ENCODE assay signal across 8 cellular contexts in the genomic region with DNA sequence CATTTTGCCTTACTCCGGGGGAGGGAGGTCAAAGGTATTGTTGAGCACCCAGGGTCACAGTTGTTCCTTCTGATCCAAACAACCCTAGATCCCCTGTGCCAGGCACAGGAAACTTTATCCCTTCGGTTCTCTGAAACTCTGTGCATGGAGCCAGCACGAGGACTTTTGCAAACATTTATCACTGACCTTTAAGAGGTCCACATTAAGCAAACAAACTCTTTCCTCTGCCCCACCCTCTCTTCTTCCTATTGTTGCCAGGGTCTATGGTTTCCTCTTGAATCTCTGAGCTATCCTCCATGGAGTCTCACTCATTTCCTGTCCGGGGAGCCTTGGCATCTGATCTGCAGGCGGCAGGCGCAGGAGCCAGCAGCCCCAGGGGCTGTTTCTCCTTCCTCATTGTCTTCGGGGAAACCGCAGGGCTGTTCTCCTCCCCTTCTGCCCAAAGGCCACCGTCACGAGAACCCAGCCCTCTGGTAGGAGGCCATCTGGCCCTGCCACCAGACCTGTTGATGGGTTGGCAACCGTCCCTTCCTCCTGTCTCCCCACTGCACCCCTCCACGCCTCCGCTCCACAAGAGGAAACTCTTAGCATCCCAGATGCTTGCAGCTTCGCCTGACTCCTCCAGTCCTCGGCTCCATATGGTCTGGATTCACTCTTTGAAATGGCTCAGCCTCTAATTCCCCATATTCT.
A peak's percentile ranks its signal among the peaks of the same experiment; 100 is the strongest.
DNase-seq lines count a peak whose midpoint lies in the region; ATAC-seq and TF ChIP-seq lines count a peak whose summit lies in the region.

No MANE protein-coding gene starts in this region.

- peak; percentile 63 for ATAC-seq in body of pancreas
- ATAC-seq in left colon, result peak; percentile 37
- ATAC-seq in HG03095 (IDR thresholded peaks at IDR 0.05; ENCODE audit: unreplicated experiment), result no peak

- TF ChIP-seq CTCF in body of pancreas (IDR thresholded peaks at IDR 0.05) (no peak), tibial nerve (IDR thresholded peaks at IDR 0.05) (no peak), GM20000 (IDR thresholded peaks at IDR 0.05; ENCODE audit: extremely low read depth, missing control alignments) (no peak)

- intact Hi-C loops in body of pancreas (cut with DNase I) (no loop called here), left colon (cut with DNase I, micrococcal nuclease) (no loop called here)

- 40 to 71% methylated on average over 15 of the region's 15 CpGs for WGBS in body of pancreas, 2 donors
- WGBS in tibial nerve, 2 donors, result 35 to 39% methylated on average over 15 of the region's 15 CpGs

- no peak overlapping the region for H3K4me3 ChIP-seq in body of pancreas
- H3K4me3 ChIP-seq in tibial nerve, result no peak overlapping the region

- H3K27me3 ChIP-seq in body of pancreas, result no peaks in the 10 kb centered on the region
- H3K27me3 ChIP-seq in tibial nerve, result no peaks in the 10 kb centered on the region

- H3K4me1 ChIP-seq in body of pancreas, result no peaks in the 10 kb centered on the region
- H3K4me1 ChIP-seq in tibial nerve, result peaks cover 0 to 17% (median 2%) of the 10 kb centered on the region in 4 donors

- H3K36me3 ChIP-seq in body of pancreas (replicated peaks in 1 of 2; ENCODE audit: insufficient read depth in 1 of 2, low read depth in 2 of 2), result no peaks in the 10 kb centered on the region
- no peaks in the 10 kb centered on the region for H3K36me3 ChIP-seq in tibial nerve

- TF ChIP-seq EP300 in tibial nerve (IDR thresholded peaks at IDR 0.05), result peak in 1 of 2 donors; percentile 58

- H3K9me3 ChIP-seq in body of pancreas, result no peaks in the 10 kb centered on the region
- H3K9me3 ChIP-seq in tibial nerve, result peaks cover 0 to 7% (median 0%) of the 10 kb centered on the region in 4 donors

- peak; percentile 83 for DNase-seq in Ammon's horn (ENCODE audit: low spot score)
- DNase-seq in NCI-H1694 (lab: John Stamatoyannopoulos, UW), result peak; percentile 49
- peak; percentile 18 to 73 (median 33) for DNase-seq in body of pancreas
- peak; percentile 50 to 61 for DNase-seq in left colon
- DNase-seq in tibial nerve (ENCODE audit: low spot score in 2 of 2), result peak; percentile 30 to 45
- DNase-seq in 8988T, result no peak
- no peak for DNase-seq in GM20000 (ENCODE audit: low spot score)

- TF ChIP-seq POLR2A in body of pancreas (IDR thresholded peaks at IDR 0.05), result peak in 1 of 3 donors; percentile 6
- no peak for TF ChIP-seq POLR2A in tibial nerve (IDR thresholded peaks at IDR 0.05)

- H3K27ac ChIP-seq in body of pancreas (peak overlapping the region in 1 of 4 donors; percentile 56), tibial nerve (peak overlapping the region in 2 of 4 donors; percentile 51 to 55)

Comparison
In these comparisons a context has a peak if more than half of its experiments do, and no peak if none do; other contexts are left out.
1. DNase-seq: peak in Ammon's horn (single experiment), NCI-H1694 (single experiment), body of pancreas (4 of 4), left colon (2 of 2) and tibial nerve (2 of 2); none in 8988T (single experiment) and GM20000 (single experiment).